In genomic region chr7:132590162-132590561, GRCh38 we compare ENCODE assay signal across 23 cellular contexts. TPM values are rescaled to one million over a fixed set of nuclear protein-coding genes. Genes with fewer than 3 reads are reported as not detected.
DNase-seq lines count a peak whose midpoint lies in the region; FAIRE-seq and TF ChIP-seq lines count a peak whose summit lies in the region.
"Had no signal": no experiment of that assay in that cellular context is flagged by ENCODE, and none has a peak within 500 bp of the region (broad histone marks: within the 10 kb centered on the region; RNA-seq: fewer than 3 reads in every experiment).

No MANE protein-coding gene starts in this region.

- no peak overlapping the region for H3K27ac Mint-ChIP-seq in H9
- H3K27ac Mint-ChIP-seq: CD4-positive, alpha-beta T cell had no signal

- CTCF ChIA-PET in endothelial cell of umbilical vein (lab: Charles Lee), result interaction anchor here (0.7 to 2.2 kb wide), 7 partner anchors 10 to 1551 kb away, joined by 3 to 21 read pairs (median 3); no protein-coding TSS in a partner anchor

- no peaks in the 10 kb centered on the region for H3K79me1 ChIP-seq in H9 (ENCODE audit: insufficient read depth, low read depth, low read length, poor library complexity, severe bottlenecking)

- H3K4me1 Mint-ChIP-seq in H9, result peaks cover 0 to 5% of the 10 kb centered on the region in 2 experiments; a peak in 2 of 4 replicates

- BruUV-seq in endothelial cell of umbilical vein (replicated peaks; lab: Mats Ljungman, UMichigan), result no TSS peak

- H3K4me1 ChIP-seq in H9 (ENCODE audit: insufficient read depth, low read length) (no peaks in the 10 kb centered on the region), endothelial cell of umbilical vein (ENCODE audit: control insufficient read depth, extremely low read depth, insufficient read depth, low read length) (peaks cover 12% of the 10 kb centered on the region)
- H3K4me1 ChIP-seq: A549; BLaER1 treated with 17β-estradiol and CSF1 and Interleukin-3, amounts not matched to agents 10 nM and 100 nM had no signal

- H2AK5ac ChIP-seq in H9 (ENCODE audit: insufficient read length, low read length), result no peak overlapping the region

- H2BK12ac ChIP-seq in H9 (ENCODE audit: insufficient read length, low read depth, low read length), result no peak overlapping the region

- no peaks in the 10 kb centered on the region for H3K9me1 ChIP-seq in endothelial cell of umbilical vein (replicated peaks; ENCODE audit: control insufficient read depth, extremely low read depth, insufficient read depth, low read length)

- FAIRE-seq in endothelial cell of umbilical vein (lab: Jason Lieb, UNC), result peak; percentile 93
- FAIRE-seq: A549, D721Med, GM19239, H1 had no signal

- H3T11ph ChIP-seq in H9 (ENCODE audit: low read length), result no peak overlapping the region

- H2BK20ac ChIP-seq in H9 (ENCODE audit: low read depth, low read length, poor library complexity, severe bottlenecking), result no peak overlapping the region

- H3K36me3 ChIP-seq in endothelial cell of umbilical vein (ENCODE audit: control insufficient read depth in 2 of 2, extremely low read depth in 1 of 2, insufficient read depth in 2 of 2, low read length in 2 of 2), result no peaks in the 10 kb centered on the region
- H3K36me3 ChIP-seq: BLaER1 treated with 17β-estradiol and CSF1 and Interleukin-3, amounts not matched to agents 10 nM and 100 nM had no signal

- H4K5ac ChIP-seq in H9 (ENCODE audit: insufficient read length, low read depth, low read length), result no peak overlapping the region

- H3K23me2 ChIP-seq in H9 (ENCODE audit: insufficient read length, low read depth, low read length, poor library complexity, severe bottlenecking), result no peaks in the 10 kb centered on the region

- H3K9me3 Mint-ChIP-seq in H9, result no peaks in the 10 kb centered on the region
- H3K9me3 Mint-ChIP-seq: CD4-positive, alpha-beta T cell had no signal

- H3K4me3 ChIP-seq in endothelial cell of umbilical vein (replicated peaks in 1 of 3; ENCODE audit: insufficient read depth in 1 of 3, low read depth in 1 of 3, low read length in 3 of 3) (no peak overlapping the region), retinal pigment epithelial cell (ENCODE audit: low read length) (no peak overlapping the region)
- H3K4me3 ChIP-seq: A549; BLaER1 treated with 17β-estradiol and CSF1 and Interleukin-3, amounts not matched to agents 10 nM and 100 nM had no signal

- TF ChIP-seq POLR2A in endothelial cell of umbilical vein (IDR thresholded peaks at IDR 0.05; ENCODE audit: low read depth, low read length), result no peak

- no peak overlapping the region for H3K4ac ChIP-seq in H9 (ENCODE audit: low read depth, low read length)

- no peaks in the 10 kb centered on the region for H3K79me2 ChIP-seq in H9 (ENCODE audit: insufficient read depth, low read length)
- no peaks in the 10 kb centered on the region for H3K79me2 ChIP-seq in endothelial cell of umbilical vein (ENCODE audit: control insufficient read depth, insufficient read depth, low read length)

- no peak overlapping the region for H4K8ac ChIP-seq in H9 (replicated peaks; ENCODE audit: insufficient read length, low read depth, low read length)

- no peaks in the 10 kb centered on the region for H3K36me3 Mint-ChIP-seq in H9 (ENCODE audit: insufficient read depth in 1 of 3, low read depth in 3 of 3)

- no CpG with 5 or more reads among the region's 4 CpGs for WGBS in H9 (ENCODE audit: extremely low coverage, insufficient read length, low lambda C conversion rate)

- POLR2A ChIA-PET in endothelial cell of umbilical vein (lab: Charles Lee), result no interaction called here

- peak; percentile 0 for DNase-seq in H9
- DNase-seq in SW480 (ENCODE audit: low spot score), result peak; percentile 18
- DNase-seq in endothelial cell of umbilical vein (ENCODE audit: low read depth, low spot score), result peak; percentile 68
- peak; percentile 34 for DNase-seq in retinal pigment epithelial cell (ENCODE audit: low read depth)
- DNase-seq in midbrain (lab: John Stamatoyannopoulos, UW), result no peak
- DNase-seq in activated effector memory CD4-positive, alpha-beta T cell treated with anti-CD3 and anti-CD28 coated beads, Interleukin-2, amount 50 U/mL, for 16 hours, result no peak
- DNase-seq in head of caudate nucleus, result no peak
- DNase-seq: AML-193; CD4-positive, alpha-beta T cell; DMS53; NCI-H1092 treated with DMSO at 0.1 percent for 48 hours; NCI-H1436 treated with DMSO at 0.1 percent for 48 hours; NCI-H187 treated with DMSO at 0.1 percent for 48 hours; NCI-H2171 treated with DMSO at 0.1 percent for 48 hours; NCI-H524 treated with DMSO at 0.1 percent for 48 hours; SHP77 treated with DMSO at 0.1 percent for 48 hours had no signal

- no peak overlapping the region for H3K18ac ChIP-seq in H9 (ENCODE audit: insufficient read length, low read depth, low read length)

- TF ChIP-seq CTCF in H9 (conservative IDR thresholded peaks at IDR 0.05), result no peak
- no peak for TF ChIP-seq CTCF in endothelial cell of umbilical vein (IDR thresholded peaks at IDR 0.05; ENCODE audit: extremely low read depth in 1 of 2, insufficient read depth in 1 of 2, low read depth in 1 of 2, low read length in 2 of 2)
- no peak for TF ChIP-seq CTCF in retinal pigment epithelial cell (conservative IDR thresholded peaks at IDR 0.05; ENCODE audit: low read depth, low read length)

- H4K91ac ChIP-seq in H9 (ENCODE audit: insufficient read length, low read depth, low read length), result no peak overlapping the region

- dilution Hi-C loops in endothelial cell of umbilical vein (cut with MboI; ENCODE audit: extremely low pct_ligation_motif_present, low sequenced_read_pairs), result no loop called here

- no peaks in the 10 kb centered on the region for H3K9me3 ChIP-seq in H9 (ENCODE audit: control insufficient read depth, low read depth, low read length)
- H3K9me3 ChIP-seq in endothelial cell of umbilical vein (replicated peaks; ENCODE audit: control insufficient read depth, insufficient read depth, low read length), result no peaks in the 10 kb centered on the region

- H3K56ac ChIP-seq in H9 (ENCODE audit: insufficient read length, low read depth, low read length), result no peak overlapping the region

- H3K9ac ChIP-seq in H9 (ENCODE audit: extremely low read depth, insufficient read length, low read length) (no peak overlapping the region), endothelial cell of umbilical vein (replicated peaks; ENCODE audit: extremely low read depth, insufficient read depth, low read length) (no peak overlapping the region)
- H3K9ac ChIP-seq: BLaER1 treated with 17β-estradiol and CSF1 and Interleukin-3, amounts not matched to agents 10 nM and 100 nM had no signal

- intact Hi-C loops in endothelial cell of umbilical vein (cut with micrococcal nuclease), result loop anchor here (2.0 kb wide), 1 partner anchor 29 kb away; no protein-coding TSS in a partner anchor
- intact Hi-C loops in head of caudate nucleus (cut with DNase I), result no loop called here

- H3K4me2 ChIP-seq in H9 (ENCODE audit: insufficient read depth, insufficient read length, low read length) (no peak overlapping the region), endothelial cell of umbilical vein (ENCODE audit: insufficient read depth, low read length) (peak overlapping the region; percentile 79)
- H3K4me2 ChIP-seq: A549; BLaER1 treated with 17β-estradiol and CSF1 and Interleukin-3, amounts not matched to agents 10 nM and 100 nM had no signal

- no peak overlapping the region for H2BK120ac ChIP-seq in H9 (ENCODE audit: low read depth, low read length, poor library complexity, severe bottlenecking)

- H4K20me1 ChIP-seq in H9 (ENCODE audit: control insufficient read depth, insufficient read depth, insufficient read length) (peaks cover 3% of the 10 kb centered on the region), endothelial cell of umbilical vein (replicated peaks; ENCODE audit: control insufficient read depth, extremely low read depth, insufficient read depth, low read length) (no peaks in the 10 kb centered on the region)
- H4K20me1 ChIP-seq: BLaER1 treated with 17β-estradiol and CSF1 and Interleukin-3, amounts not matched to agents 10 nM and 100 nM had no signal

- no peak overlapping the region for H3K14ac ChIP-seq in H9 (ENCODE audit: insufficient read depth, low read length)

- H3K27me3 ChIP-seq in H9 (ENCODE audit: insufficient read depth, low read length) (no peaks in the 10 kb centered on the region), endothelial cell of umbilical vein (ENCODE audit: control insufficient read depth in 2 of 2, insufficient read depth in 2 of 2, low read length in 2 of 2) (peaks cover 8% of the 10 kb centered on the region in 2 experiments)
- H3K27me3 ChIP-seq: BLaER1 treated with 17β-estradiol and CSF1 and Interleukin-3, amounts not matched to agents 10 nM and 100 nM had no signal

- no peak overlapping the region for H3K23ac ChIP-seq in H9 (ENCODE audit: insufficient read length, low read depth, low read length)

- no peak overlapping the region for H2AFZ ChIP-seq in H9 (ENCODE audit: low read length)
- no peak overlapping the region for H2AFZ ChIP-seq in endothelial cell of umbilical vein (ENCODE audit: low read depth, low read length)

- H3K27me3 Mint-ChIP-seq in H9 (ENCODE audit: low read depth), result peaks cover 15% of the 10 kb centered on the region

- H3K27ac ChIP-seq in H9 (ENCODE audit: insufficient read length, low read depth, low read length) (no peak overlapping the region), endothelial cell of umbilical vein (ENCODE audit: insufficient read depth, low read depth, low read length) (no peak overlapping the region)
- H3K27ac ChIP-seq: A549; BLaER1 treated with 17β-estradiol and CSF1 and Interleukin-3, amounts not matched to agents 10 nM and 100 nM; HL-60; RWPE1 had no signal

- H2BK5ac ChIP-seq in H9 (ENCODE audit: insufficient read length, low read length), result no peak overlapping the region

- H3K4me3 Mint-ChIP-seq in H9, result no peak overlapping the region
- H3K4me3 Mint-ChIP-seq: CD4-positive, alpha-beta T cell had no signal

- H2BK15ac ChIP-seq in H9 (ENCODE audit: low read depth, low read length), result no peak overlapping the region

TF ChIP-seq in endothelial cell of umbilical vein, 7 proteins besides CTCF, POLR2A, EP300 and RAD21 (continues in another document):
- no peak for TF ChIP-seq MYC (IDR thresholded peaks at IDR 0.05; ENCODE audit: low read depth, low read length)
- peak; percentile 60 for TF ChIP-seq FOS (IDR thresholded peaks at IDR 0.05; ENCODE audit: borderline replicate concordance, insufficient read depth, low read length)
- TF ChIP-seq POLR2AphosphoS5 (IDR thresholded peaks at IDR 0.05; ENCODE audit: insufficient read depth, low read depth, low read length), result no peak
- TF ChIP-seq JUN (IDR thresholded peaks at IDR 0.05; ENCODE audit: borderline replicate concordance, insufficient read depth, insufficient read length, low read depth), result peak; percentile 29

RNA-seq across cellular contexts. Expression of gene PLXNA4, which starts 13.9 kb away (rescaled TPM):
- total RNA-seq in H9 (2021), result 0.20 and 0.35 TPM in 2 replicates
- 10.6 and 20.4 TPM in 2 replicates for total RNA-seq in endothelial cell of umbilical vein
- polyA plus RNA-seq in endothelial cell of umbilical vein, result 12.1 and 12.4 TPM in 2 replicates
- 13.6 and 14.1 TPM in 2 replicates for polyA plus RNA-seq in endothelial cell of umbilical vein (2011; cell fraction: cytosol; rRNA removed)
- 34.2 and 38.8 TPM in 2 replicates for polyA plus RNA-seq in endothelial cell of umbilical vein (2011; cell fraction: nucleus; rRNA removed)
- polyA plus RNA-seq in endothelial cell of umbilical vein (2012), result 6.6 and 9.6 TPM in 2 replicates
- 62.3 and 69.2 TPM in 2 replicates for polyA minus RNA-seq in endothelial cell of umbilical vein
- polyA minus RNA-seq in endothelial cell of umbilical vein (2011; cell fraction: cytosol; rRNA and poly(A)+ RNA removed), result not detected
- 74.8 and 80.2 TPM in 2 replicates for polyA minus RNA-seq in endothelial cell of umbilical vein (2011; cell fraction: nucleus; rRNA and poly(A)+ RNA removed)

Comparison
In these comparisons a context has a peak if more than half of its experiments do, and no peak if none do; other contexts are left out.
1. DNase-seq: peak in H9 (single experiment), SW480 (single experiment), endothelial cell of umbilical vein (single experiment) and retinal pigment epithelial cell (single experiment); none in midbrain (single experiment), activated effector memory CD4-positive, alpha-beta T cell treated with anti-CD3 and anti-CD28 coated beads, Interleukin-2, amount 50 U/mL, for 16 hours (single experiment) and head of caudate nucleus (0 of 42).